In genomic region chr18:78402440-78402839, GRCh38 we compare ENCODE assay signal across 32 cellular contexts.
"Had no signal": no experiment of that assay in that cellular context is flagged by ENCODE, and none has a peak within 500 bp of the region (broad histone marks: within the 10 kb centered on the region; RNA-seq: fewer than 3 reads in every experiment).

No MANE protein-coding gene starts in this region.

- H3K27me3 ChIP-seq: ovary, suprapubic skin, testis, transverse colon, upper lobe of right lung, uterus had no signal

- H3K4me2 ChIP-seq: smooth muscle cell had no signal

- H3K36me3 ChIP-seq: ovary, spleen, suprapubic skin, tibial artery, transverse colon, upper lobe of right lung, uterus had no signal

- H3K4me3 Mint-ChIP-seq: naive thymus-derived CD8-positive, alpha-beta T cell; natural killer cell treated with Interleukin-12 subunit alpha and Interleukin-12 subunit beta and Interleukin-15 and Interleukin-18, amount 100 ng/mL, for 72 hours; nephron progenitor cell; neural crest cell; stimulated activated memory B cell treated with anti-CD40 and anti-IgM and Interleukin-4, amounts not matched to agents 10 μg/mL and 1 μg/mL and 100 μg/mL, for 72 hours; stimulated activated naive CD8-positive, alpha-beta T cell treated with anti-CD3 and anti-CD28 coated beads, Interleukin-15, amount 100 ng/mL, for 72 hours; type B pancreatic cell had no signal

- DNase-seq: naive thymus-derived CD8-positive, alpha-beta T cell; nephron progenitor cell; occipital lobe; ovary; posterior cingulate gyrus; psoas muscle; right cardiac atrium; stimulated activated CD4-positive, alpha-beta T cell treated with anti-CD3 and anti-CD28 coated beads, Interleukin-12 subunit alpha, Interleukin-12 subunit beta, amount 100 ng/mL, for 4 hours; stimulated activated CD4-positive, alpha-beta T cell treated with anti-CD3 and anti-CD28 coated beads, Interleukin-1b, Interleukin-23, amount 100 ng/mL, for 48 hours; stimulated activated CD4-positive, alpha-beta T cell treated with anti-CD3 and anti-CD28 coated beads, Interleukin-4, amount 100 ng/mL, for 1 hour; stimulated activated CD4-positive, alpha-beta T cell treated with anti-CD3 and anti-CD28 coated beads, Interleukin-4, amount 100 ng/mL, for 4 hours; stimulated activated CD8-positive, alpha-beta memory T cell treated with anti-CD3 and anti-CD28 coated beads, Interleukin-4, amount 100 ng/mL, for 48 hours; stimulated activated naive CD4-positive, alpha-beta T cell; stimulated activated naive CD8-positive, alpha-beta T cell treated with anti-CD3 and anti-CD28 coated beads, Interleukin-15, amount 100 ng/mL, for 72 hours; stimulated activated naive CD8-positive, alpha-beta T cell treated with anti-CD3 and anti-CD28 coated beads, Interleukin-15, Interleukin-2, amounts not matched to agents 100 U/mL and 50 U/mL, for 24 hours; substantia nigra; testis; tibial artery; transverse colon; upper lobe of right lung; uterus had no signal

- H3K27ac ChIP-seq: ovary, parathyroid adenoma, psoas muscle, skin epidermis, spleen, suprapubic skin, testis, tibial artery, transverse colon, upper lobe of right lung, uterus had no signal

- H3K4me1 Mint-ChIP-seq: neural crest cell had no signal

- H3K9me3 ChIP-seq: ovary, psoas muscle, suprapubic skin, testis, transverse colon, upper lobe of right lung, uterus had no signal

- H3K4me3 ChIP-seq: ovary, psoas muscle, skin epidermis, smooth muscle cell, spleen, suprapubic skin, testis, tibial artery, transverse colon, upper lobe of right lung, uterus had no signal

- ATAC-seq: naive thymus-derived CD8-positive, alpha-beta T cell; natural killer cell treated with Interleukin-12 subunit alpha and Interleukin-12 subunit beta and Interleukin-15 and Interleukin-18, amount 100 ng/mL, for 72 hours; psoas muscle; right cardiac atrium; sciatic nerve; stimulated activated memory B cell treated with anti-CD40 and anti-IgM and Interleukin-4, amounts not matched to agents 10 μg/mL and 1 μg/mL and 100 μg/mL, for 72 hours; stimulated activated naive CD8-positive, alpha-beta T cell treated with anti-CD3 and anti-CD28 coated beads, Interleukin-15, amount 100 ng/mL, for 72 hours; stimulated activated naive CD8-positive, alpha-beta T cell treated with anti-CD3 and anti-CD28 coated beads, Interleukin-15, Interleukin-2, amounts not matched to agents 100 U/mL and 50 U/mL, for 24 hours; upper lobe of right lung had no signal

- H3K9me3 Mint-ChIP-seq: natural killer cell treated with Interleukin-12 subunit alpha and Interleukin-12 subunit beta and Interleukin-15 and Interleukin-18, amount 100 ng/mL, for 72 hours; nephron progenitor cell; neural crest cell; stimulated activated naive CD8-positive, alpha-beta T cell treated with anti-CD3 and anti-CD28 coated beads, Interleukin-15, amount 100 ng/mL, for 72 hours; type B pancreatic cell had no signal

- H3K4me1 ChIP-seq: parathyroid adenoma, psoas muscle, testis, transverse colon, upper lobe of right lung, uterus had no signal

- H3K27ac Mint-ChIP-seq: naive thymus-derived CD8-positive, alpha-beta T cell; natural killer cell treated with Interleukin-12 subunit alpha and Interleukin-12 subunit beta and Interleukin-15 and Interleukin-18, amount 100 ng/mL, for 72 hours; progenitor cell of endocrine pancreas; stimulated activated memory B cell treated with anti-CD40 and anti-IgM and Interleukin-4, amounts not matched to agents 10 μg/mL and 1 μg/mL and 100 μg/mL, for 72 hours; stimulated activated naive CD8-positive, alpha-beta T cell treated with anti-CD3 and anti-CD28 coated beads, Interleukin-15, amount 100 ng/mL, for 72 hours; type B pancreatic cell had no signal

- H3K36me3 Mint-ChIP-seq: naive thymus-derived CD8-positive, alpha-beta T cell; natural killer cell treated with Interleukin-12 subunit alpha and Interleukin-12 subunit beta and Interleukin-15 and Interleukin-18, amount 100 ng/mL, for 72 hours; stimulated activated memory B cell treated with anti-CD40 and anti-IgM and Interleukin-4, amounts not matched to agents 10 μg/mL and 1 μg/mL and 100 μg/mL, for 72 hours; type B pancreatic cell had no signal
